ENCODE assay signal across 16 cellular contexts in genomic region chr5:168592014-168592368, GRCh38. TPM values are rescaled to one million over a fixed set of nuclear protein-coding genes. Genes with fewer than 3 reads are reported as not detected.
A peak's percentile ranks its signal among the peaks of the same experiment; 100 is the strongest.
DNase-seq lines count a peak whose midpoint lies in the region; ATAC-seq, FAIRE-seq and TF ChIP-seq lines count a peak whose summit lies in the region.
"Had no signal": no experiment of that assay in that cellular context is flagged by ENCODE, and none has a peak within 500 bp of the region (broad histone marks: within the 10 kb centered on the region; RNA-seq: fewer than 3 reads in every experiment).

No MANE protein-coding gene starts in this region.

- no peak for FAIRE-seq in pancreas (lab: Jason Lieb, UNC)

- H3K27me3 ChIP-seq in PC-3 (ENCODE audit: low read length), result no peaks in the 10 kb centered on the region
- H3K27me3 ChIP-seq in pancreas, result no peaks in the 10 kb centered on the region
- H3K27me3 ChIP-seq in neural progenitor cell, result peaks cover 7% of the 10 kb centered on the region

- no peak overlapping the region for H2AFZ ChIP-seq in PC-3 (ENCODE audit: low read length)
- no peak overlapping the region for H2AFZ ChIP-seq in neural progenitor cell (replicated peaks)

- H3K4me3 ChIP-seq in PC-3 (ENCODE audit: low read length) (no peak overlapping the region), pancreas (no peak overlapping the region), neural progenitor cell (no peak overlapping the region)

- POLR2A ChIA-PET in PC-3 (lab: Charles Lee; ENCODE audit: unreplicated experiment), result no interaction called here

- ATAC-seq in PC-3, result peak; percentile 7; the same call in 1 of the 2 replicates
- peak; percentile 23 for ATAC-seq in esophagus mucosa
- ATAC-seq in pancreas, result peak; percentile 85 to 95 (median 92)
- no peak for ATAC-seq in HG03457 (IDR thresholded peaks at IDR 0.05; ENCODE audit: unreplicated experiment)

- H3K9me2 ChIP-seq in PC-3 (replicated peaks; ENCODE audit: low read length), result no peaks in the 10 kb centered on the region

- H3K9ac ChIP-seq in PC-3 (ENCODE audit: low read length) (no peak overlapping the region), neural progenitor cell (no peak overlapping the region)

- peaks cover 4% of the 10 kb centered on the region for H3K4me1 Mint-ChIP-seq in neural progenitor cell
- H3K4me1 Mint-ChIP-seq: CD4-positive, alpha-beta memory T cell had no signal

- H3K4me2 ChIP-seq in PC-3 (ENCODE audit: low read length) (no peak overlapping the region), neural progenitor cell (no peak overlapping the region)

- no peak overlapping the region for H3K27ac Mint-ChIP-seq in neural progenitor cell
- H3K27ac Mint-ChIP-seq: H9 had no signal

- no TSS peak for BruUV-seq in PC-3 (replicated peaks; lab: Mats Ljungman, UMichigan)

- peaks cover 10% of the 10 kb centered on the region for H3K27me3 Mint-ChIP-seq in neural progenitor cell (ENCODE audit: insufficient read depth, low read depth)

- H3K4me1 ChIP-seq in PC-3 (ENCODE audit: insufficient read depth, low read length) (peaks cover 25% of the 10 kb centered on the region), pancreas (peaks cover 0 to 16% (median 3%) of the 10 kb centered on the region in 3 donors), neural progenitor cell (peaks cover 9% of the 10 kb centered on the region)

- no peaks in the 10 kb centered on the region for H3F3A ChIP-seq in PC-3 (ENCODE audit: low read length, unreplicated experiment)
- H3F3A ChIP-seq in neural progenitor cell (ENCODE audit: low read depth), result peaks cover 2% of the 10 kb centered on the region

- H3K27ac ChIP-seq in PC-3 (ENCODE audit: low read length) (0 out of 2 replicates have a peak overlapping the region, but pooled peaks have one; percentile 13), pancreas (no peak overlapping the region), neural progenitor cell (no peak overlapping the region)
- H3K27ac ChIP-seq: brain microvascular endothelial cell, epithelial cell of prostate had no signal

- H3K9me3 ChIP-seq in PC-3 (ENCODE audit: low read length) (no peaks in the 10 kb centered on the region), pancreas (no peaks in the 10 kb centered on the region), neural progenitor cell (ENCODE audit: low read depth) (no peaks in the 10 kb centered on the region)

- intact Hi-C loops in PC-3 (cut with micrococcal nuclease) (no loop called here), pancreas (cut with DNase I) (no loop called here)

- DNase-seq in DMS53 (lab: John Stamatoyannopoulos, UW) (peak; percentile 36), PC-3 (peak; percentile 72), pancreas (peak in 4 of 6 donors; percentile 38 to 72 (median 66)), GM19240 (ENCODE audit: insufficient read length, low spot score) (no peak), neural progenitor cell (ENCODE audit: low spot score) (no peak), NCI-H1105 treated with DMSO at 0.1 percent for 48 hours (lab: John Stamatoyannopoulos, UW) (no peak)
- DNase-seq: activated CD4-positive, alpha-beta T cell treated with anti-CD3 and anti-CD28 coated beads, Interleukin-2, amount 50 U/mL, for 1 hour; brain microvascular endothelial cell; CD4-positive, alpha-beta memory T cell; H9; NCI-H1092 treated with DMSO at 0.1 percent for 48 hours; NCI-H510A treated with DMSO at 0.1 percent for 48 hours; stimulated activated naive CD4-positive, alpha-beta T cell treated with Interleukin-2 at 50 U/mL for 16 hours had no signal

- 22 to 39% methylated on average over 1 of the region's 1 CpG for WGBS in pancreas, 2 donors

- no peaks in the 10 kb centered on the region for H4K20me1 ChIP-seq in PC-3 (ENCODE audit: low read length)
- H4K20me1 ChIP-seq in neural progenitor cell (ENCODE audit: low read depth), result no peaks in the 10 kb centered on the region

- CTCF ChIA-PET in PC-3 (lab: Charles Lee), result no interaction called here

- H3K4me3 Mint-ChIP-seq in neural progenitor cell, result no peak overlapping the region
- H3K4me3 Mint-ChIP-seq: CD4-positive, alpha-beta memory T cell; H9 had no signal

- H3K36me3 ChIP-seq in PC-3 (ENCODE audit: low read depth, low read length) (no peaks in the 10 kb centered on the region), pancreas (no peaks in the 10 kb centered on the region), neural progenitor cell (no peaks in the 10 kb centered on the region)
- H3K36me3 ChIP-seq: brain microvascular endothelial cell had no signal

- TF ChIP-seq CTCF in PC-3 (conservative IDR thresholded peaks at IDR 0.05; ENCODE audit: low read depth, low read length) (no peak), pancreas (IDR thresholded peaks at IDR 0.05) (no peak), neural progenitor cell (IDR thresholded peaks at IDR 0.05) (no peak)

- H3K36me3 Mint-ChIP-seq in neural progenitor cell, result peaks cover 2% of the 10 kb centered on the region
- H3K36me3 Mint-ChIP-seq: CD4-positive, alpha-beta memory T cell had no signal

- H3K79me2 ChIP-seq in PC-3 (ENCODE audit: low read length) (no peaks in the 10 kb centered on the region), neural progenitor cell (ENCODE audit: low read depth) (no peaks in the 10 kb centered on the region)

- peaks cover 7% of the 10 kb centered on the region for H3K9me3 Mint-ChIP-seq in neural progenitor cell
- H3K9me3 Mint-ChIP-seq: H9 had no signal

RNA-seq across cellular contexts. Expression of gene PANK3, which starts 12.8 kb away (rescaled TPM):
- total RNA-seq in PC-3 (2014; rRNA removed), result 21.5 and 22.7 TPM in 2 replicates
- 57.7 TPM for total RNA-seq in esophagus mucosa
- total RNA-seq in pancreas, result 10 to 100 TPM; 12.8 to 25.8 (median 20.5) TPM
- 1 to 10 TPM; 2.2 to 6.0 TPM for polyA plus RNA-seq in pancreas
- total RNA-seq in neural progenitor cell (ENCODE audit: low replicate concordance), result 81.5 and 117 TPM in 2 replicates

Comparison
In these comparisons a context has a peak if more than half of its experiments do, and no peak if none do; other contexts are left out.
1. DNase-seq: peak in DMS53 (single experiment), PC-3 (single experiment) and pancreas (4 of 6); none in GM19240 (single experiment), neural progenitor cell (single experiment) and NCI-H1105 treated with DMSO at 0.1 percent for 48 hours (single experiment).